ENCODE assay signal across 8 cellular contexts in genomic region chr11:209275-210121, GRCh38. TPM values are rescaled to one million over a fixed set of nuclear protein-coding genes. Genes with fewer than 3 reads are reported as not detected.
DNase-seq lines count a peak whose midpoint lies in the region; ATAC-seq and TF ChIP-seq lines count a peak whose summit lies in the region.

No MANE protein-coding gene starts in this region.

- 43% methylated on average over 2 of the region's 29 CpGs for WGBS in right lobe of liver (ENCODE audit: insufficient coverage, low coverage, low lambda C conversion rate, missing lambda C conversion rate)
- WGBS in transverse colon (ENCODE audit: low coverage in 1 of 2), 2 donors, result 52% methylated on average over 25 of the region's 29 CpGs; no CpG with 5 or more reads in 1 of the 2 donors

- H3K9me3 ChIP-seq in right lobe of liver (no peaks in the 10 kb centered on the region), transverse colon (no peaks in the 10 kb centered on the region)

- in situ Hi-C loops in astrocyte of the cerebellum (cut with HindIII; ENCODE audit: low sequenced_read_pairs), result no loop called here
- in situ Hi-C loops in transverse colon (cut with MboI; ENCODE audit: low pct_ligation_motif_present in 1 of 4, low pct_unique_long_range_greater_than_20kb in 1 of 4, low sequenced_read_pairs in 3 of 4), result no loop called here

- ATAC-seq in Right ventricle myocardium superior (ENCODE audit: poor library complexity) (no peak), Right ventricle myocardium inferior (no peak), right lobe of liver (no peak), HG02610 (IDR thresholded peaks at IDR 0.05; ENCODE audit: unreplicated experiment) (no peak), HG03469 (IDR thresholded peaks at IDR 0.05; ENCODE audit: unreplicated experiment) (no peak)

- TF ChIP-seq CTCF in astrocyte of the cerebellum (IDR thresholded peaks at IDR 0.05; ENCODE audit: low read depth, low read length, missing control alignments) (no peak), right lobe of liver (IDR thresholded peaks at IDR 0.05) (no peak), transverse colon (IDR thresholded peaks at IDR 0.05) (no peak)

- DNase-seq in Right ventricle myocardium superior, result peak; percentile 43
- no peak for DNase-seq in Right ventricle myocardium inferior (ENCODE audit: missing footprints)
- no peak for DNase-seq in astrocyte of the cerebellum (ENCODE audit: low read depth)
- peak in 1 of 3 donors; percentile 44 for DNase-seq in right lobe of liver
- no peak for DNase-seq in transverse colon
- no peak for DNase-seq in NCI-H774 (lab: John Stamatoyannopoulos, UW)

- H3K36me3 ChIP-seq in right lobe of liver, result peaks cover 0 to 62% (median 13%) of the 10 kb centered on the region in 4 donors
- peaks cover 0 to 32% (median 15%) of the 10 kb centered on the region in 4 donors for H3K36me3 ChIP-seq in transverse colon

- no peak for TF ChIP-seq POLR2A in right lobe of liver (IDR thresholded peaks at IDR 0.05)
- no peak for TF ChIP-seq POLR2A in transverse colon (IDR thresholded peaks at IDR 0.05)

- H3K4me3 ChIP-seq in astrocyte of the cerebellum (ENCODE audit: low read depth, low read length) (peak overlapping the region; percentile 94), right lobe of liver (peak overlapping the region; percentile 90 to 99 (median 95)), transverse colon (peak overlapping the region; percentile 42 to 96 (median 88))

- no peak for TF ChIP-seq EP300 in transverse colon (IDR thresholded peaks at IDR 0.05; ENCODE audit: low read depth)

- peaks cover 0 to 25% (median 13%) of the 10 kb centered on the region in 4 donors for H3K4me1 ChIP-seq in right lobe of liver
- peaks cover 27 to 42% (median 30%) of the 10 kb centered on the region in 4 donors for H3K4me1 ChIP-seq in transverse colon

- H3K27ac ChIP-seq in right lobe of liver (peak overlapping the region; percentile 15 to 99 (median 98)), transverse colon (peak overlapping the region; percentile 96 to 100 (median 98))

- no peaks in the 10 kb centered on the region for H3K27me3 ChIP-seq in right lobe of liver
- H3K27me3 ChIP-seq in transverse colon, result no peaks in the 10 kb centered on the region

- intact Hi-C loops in Right ventricle myocardium superior (cut with DNase I), result loop anchor here (10.0 kb wide), 1 partner anchor 305 kb away; no protein-coding TSS in a partner anchor
- intact Hi-C loops in Right ventricle myocardium inferior (cut with DNase I), result no loop called here
- intact Hi-C loops in right lobe of liver (cut with DNase I), result loop anchor here in 1 of 2 donors (5.0 kb wide), 1 partner anchor 148 kb away; no protein-coding TSS in a partner anchor
- intact Hi-C loops in transverse colon (cut with DNase I; ENCODE audit: low total_unique reads), result no loop called here

RNA-seq across cellular contexts. Expression of gene RIC8A, which starts 2.0 kb away (rescaled TPM):
- total RNA-seq in Right ventricle myocardium superior, result 51.9 TPM
- 52.3 TPM for total RNA-seq in Right ventricle myocardium inferior
- total RNA-seq in right lobe of liver, result 10 to 100 TPM; 29.7 to 54.0 (median 32.4) TPM
- 100 to 1,000 TPM in 2 of 4 donors, 10 to 100 TPM in 2; 59.2 to 145 (median 93.8) TPM for total RNA-seq in transverse colon

RNA-seq across cellular contexts. Expression of gene BET1L, which starts 2.3 kb away (rescaled TPM):
- total RNA-seq in Right ventricle myocardium superior, result 20.0 TPM
- total RNA-seq in Right ventricle myocardium inferior, result 19.4 TPM
- total RNA-seq in right lobe of liver, result 10 to 100 TPM; 17.2 to 28.9 (median 24.8) TPM
- 100 to 1,000 TPM in 1 of 4 donors, 10 to 100 TPM in 3; 31.8 to 111 (median 36.6) TPM for total RNA-seq in transverse colon

RNA-seq across cellular contexts. Expression of gene SCGB1C1, which starts 16.6 kb away (rescaled TPM):
- total RNA-seq in Right ventricle myocardium superior, result not detected
- total RNA-seq in Right ventricle myocardium inferior, result not detected
- total RNA-seq in right lobe of liver, result not detected
- total RNA-seq in transverse colon, result not detected

RNA-seq across cellular contexts. Expression of gene SIRT3, which starts 26.6 kb away (rescaled TPM):
- total RNA-seq in Right ventricle myocardium superior (42.6 TPM), Right ventricle myocardium inferior (39.7 TPM), right lobe of liver (10 to 100 TPM in 5 of 6 experiments, 1 to 10 TPM in 1; 9.2 to 22.0 (median 15.5) TPM), transverse colon (10 to 100 TPM in 3 of 4 donors, 1 to 10 TPM in 1; 7.2 to 27.9 (median 20.6) TPM)

RNA-seq across cellular contexts. Expression of gene PSMD13, which starts 27.3 kb away (rescaled TPM):
- total RNA-seq in Right ventricle myocardium superior (93.4 TPM), Right ventricle myocardium inferior (91.7 TPM), right lobe of liver (10 to 100 TPM; 46.1 to 71.5 (median 48.7) TPM), transverse colon (10 to 100 TPM; 23.2 to 96.5 (median 52.2) TPM)
